ENCODE assay signal across 20 cellular contexts in genomic region chr4:122662701-122663100, GRCh38. TPM values are rescaled to one million over a fixed set of nuclear protein-coding genes. Genes with fewer than 3 reads are reported as not detected.
DNase-seq lines count a peak whose midpoint lies in the region; ATAC-seq, FAIRE-seq and TF ChIP-seq lines count a peak whose summit lies in the region.
"Had no signal": no experiment of that assay in that cellular context is flagged by ENCODE, and none has a peak within 500 bp of the region (broad histone marks: within the 10 kb centered on the region; RNA-seq: fewer than 3 reads in every experiment).

No MANE protein-coding gene starts in this region.

- H3K9me3 Mint-ChIP-seq in activated T-cell treated with anti-CD3 and anti-CD28 coated beads, Interleukin-2, amount 50 U/mL, for 72 hours, result peaks cover 2 to 4% of the 10 kb centered on the region in 2 donors
- no peaks in the 10 kb centered on the region for H3K9me3 Mint-ChIP-seq in activated T-cell treated with anti-CD3 and anti-CD28 coated beads, Interleukin-2, amount 50 U/mL, for 4 hours

- H3K27ac Mint-ChIP-seq in activated T-cell treated with anti-CD3 and anti-CD28 coated beads, Interleukin-2, amount 50 U/mL, for 72 hours, result peak overlapping the region; percentile 22

- peaks cover 4% of the 10 kb centered on the region for H3F3A ChIP-seq in PC-3 (ENCODE audit: low read length, unreplicated experiment)

- peak overlapping the region in 1 of 2 donors; percentile 14 for H3K4me3 Mint-ChIP-seq in activated T-cell treated with anti-CD3 and anti-CD28 coated beads, Interleukin-2, amount 50 U/mL, for 72 hours
- no peak overlapping the region for H3K4me3 Mint-ChIP-seq in activated T-cell treated with anti-CD3 and anti-CD28 coated beads, Interleukin-2, amount 50 U/mL, for 4 hours

- no peaks in the 10 kb centered on the region for H3K9me3 ChIP-seq in HEK293 (ENCODE audit: control insufficient read depth, insufficient read depth, low read depth, low read length)
- H3K9me3 ChIP-seq in K562 (replicated peaks; ENCODE audit: control insufficient read depth, insufficient read depth, low read depth, low read length), result no peaks in the 10 kb centered on the region
- no peaks in the 10 kb centered on the region for H3K9me3 ChIP-seq in psoas muscle
- H3K9me3 ChIP-seq in PC-3 (ENCODE audit: low read length), result no peaks in the 10 kb centered on the region
- H3K9me3 ChIP-seq: Peyer's patch had no signal

- TF ChIP-seq CTCF in HEK293 (tag by site-specific recombination; IDR thresholded peaks at IDR 0.05) (no peak), K562 (IDR thresholded peaks at IDR 0.05 in 2 of 3, conservative IDR thresholded peaks at IDR 0.05 in 1 of 3; ENCODE audit: insufficient read depth in 2 of 3, low read depth in 1 of 3, low read length in 3 of 3) (no peak), psoas muscle (IDR thresholded peaks at IDR 0.05) (no peak), PC-3 (conservative IDR thresholded peaks at IDR 0.05; ENCODE audit: low read depth, low read length) (no peak)

- H2AFZ ChIP-seq in K562 (ENCODE audit: low read depth, low read length), result peak overlapping the region; percentile 51; the same call in 1 of the 2 replicates
- no peak overlapping the region for H2AFZ ChIP-seq in PC-3 (ENCODE audit: low read length)

- ATAC-seq in activated T-cell treated with anti-CD3 and anti-CD28 coated beads, Interleukin-2, amount 50 U/mL, for 72 hours (replicated peaks in 1 of 2), result no peak
- ATAC-seq in activated T-cell treated with anti-CD3 and anti-CD28 coated beads, Interleukin-2, amount 50 U/mL, for 4 hours, result no peak
- ATAC-seq in K562 (peak; percentile 73), psoas muscle (peak; percentile 98 to 100 (median 99)), PC-3 (no peak)
- ATAC-seq: HepG2, Right ventricle myocardium inferior had no signal

- H4K20me1 ChIP-seq in K562 (replicated peaks; ENCODE audit: control insufficient read depth, insufficient read depth, low read length) (no peaks in the 10 kb centered on the region), PC-3 (ENCODE audit: low read length) (no peaks in the 10 kb centered on the region)

- no peaks in the 10 kb centered on the region for H3K36me3 ChIP-seq in HEK293 (ENCODE audit: control insufficient read depth in 2 of 2, insufficient read depth in 1 of 2, low read length in 2 of 2)
- no peaks in the 10 kb centered on the region for H3K36me3 ChIP-seq in K562 (ENCODE audit: control insufficient read depth, insufficient read depth, low read length)
- H3K36me3 ChIP-seq in psoas muscle (ENCODE audit: insufficient read depth in 1 of 2, low read depth in 1 of 2), result no peaks in the 10 kb centered on the region
- H3K36me3 ChIP-seq in PC-3 (ENCODE audit: low read depth, low read length), result no peaks in the 10 kb centered on the region
- H3K36me3 ChIP-seq: Peyer's patch had no signal

- POLR2A ChIA-PET in HEK293 (lab: Yijun Ruan, JAX) (no interaction called here), K562 (lab: Yijun Ruan, JAX) (no interaction called here), PC-3 (lab: Charles Lee; ENCODE audit: unreplicated experiment) (no interaction called here)

- BruUV-seq in K562 (replicated peaks; lab: Mats Ljungman, UMichigan) (no TSS peak), PC-3 (replicated peaks; lab: Mats Ljungman, UMichigan) (no TSS peak)

- DNase-seq in activated T-cell treated with anti-CD3 and anti-CD28 coated beads, Interleukin-2, amount 50 U/mL, for 72 hours, result no peak
- no peak for DNase-seq in activated T-cell treated with anti-CD3 and anti-CD28 coated beads, Interleukin-2, amount 50 U/mL, for 4 hours
- DNase-seq in K562 (ENCODE audit: extremely low read depth in 1 of 4, low spot score in 3 of 4), result peak in 1 of 4 experiments; percentile 23
- peak in 1 of 2 donors; percentile 50 for DNase-seq in psoas muscle
- DNase-seq in activated CD4-positive, CD25-positive, alpha-beta regulatory T cell (lab: John Stamatoyannopoulos, UW), result no peak
- no peak for DNase-seq in PC-3
- DNase-seq: DMS 273 treated with DMSO at 0.1 percent for 48 hours, GDM1, GOT3, NCI-H1092, NCI-H226, NCI-H524 treated with DMSO at 0.1 percent for 48 hours, Peyer's patch had no signal

- H3K27ac ChIP-seq in HEK293 (ENCODE audit: extremely low read depth, low read depth, low read length) (no peak overlapping the region), K562 (ENCODE audit: extremely low read depth, low read depth, low read length) (no peak overlapping the region), psoas muscle (peak overlapping the region; percentile 51), PC-3 (ENCODE audit: low read length) (no peak overlapping the region)
- H3K27ac ChIP-seq: C4-2B, Peyer's patch had no signal

- no peak for TF ChIP-seq EP300 in K562 (IDR thresholded peaks at IDR 0.05; ENCODE audit: low read length)

- no peak overlapping the region for H3K9ac ChIP-seq in K562 (ENCODE audit: insufficient read depth in 1 of 2, low read depth in 2 of 2, low read length in 2 of 2)
- H3K9ac ChIP-seq in PC-3 (ENCODE audit: low read length), result no peak overlapping the region

- TF ChIP-seq POLR2A in K562 (conservative IDR thresholded peaks at IDR 0.05), result no peak

- in situ Hi-C loops in K562 (cut with MboI), result no loop called here

- no peak overlapping the region for H3K4me3 ChIP-seq in HEK293 (ENCODE audit: low read depth, low read length)
- H3K4me3 ChIP-seq in K562, result no peak overlapping the region
- no peak overlapping the region for H3K4me3 ChIP-seq in psoas muscle
- H3K4me3 ChIP-seq in PC-3 (ENCODE audit: low read length), result no peak overlapping the region
- H3K4me3 ChIP-seq: Peyer's patch had no signal

- no peaks in the 10 kb centered on the region for H3K27me3 ChIP-seq in K562 (ENCODE audit: control insufficient read depth in 2 of 2, insufficient read depth in 2 of 2, low read length in 2 of 2)
- H3K27me3 ChIP-seq in psoas muscle (ENCODE audit: insufficient read depth in 3 of 3, low read length in 2 of 3), result no peaks in the 10 kb centered on the region
- H3K27me3 ChIP-seq in PC-3 (ENCODE audit: low read length), result no peaks in the 10 kb centered on the region
- H3K27me3 ChIP-seq: Peyer's patch had no signal

- intact Hi-C loops in K562 (cut with micrococcal nuclease) (loop anchor here (5.0 to 10.0 kb wide), 2 partner anchors 52 to 60 kb away; no protein-coding TSS in a partner anchor), psoas muscle (cut with DNase I) (no loop called here), PC-3 (cut with micrococcal nuclease) (no loop called here)

- H3K27me3 Mint-ChIP-seq in activated T-cell treated with anti-CD3 and anti-CD28 coated beads, Interleukin-2, amount 50 U/mL, for 72 hours (ENCODE audit: low read depth), result no peaks in the 10 kb centered on the region
- peaks cover 2% of the 10 kb centered on the region for H3K27me3 Mint-ChIP-seq in activated T-cell treated with anti-CD3 and anti-CD28 coated beads, Interleukin-2, amount 50 U/mL, for 4 hours (ENCODE audit: low read depth)

- H3K4me2 ChIP-seq in K562 (ENCODE audit: insufficient read depth, low read length) (no peak overlapping the region), PC-3 (ENCODE audit: low read length) (no peak overlapping the region)

- H3K79me2 ChIP-seq in K562 (ENCODE audit: control insufficient read depth, insufficient read depth, low read length) (no peaks in the 10 kb centered on the region), PC-3 (ENCODE audit: low read length) (no peaks in the 10 kb centered on the region)

- no peaks in the 10 kb centered on the region for H3K9me1 ChIP-seq in K562 (ENCODE audit: control insufficient read depth, insufficient read depth, low read length)

- 28% methylated on average over 2 of the region's 2 CpGs for WGBS in K562 (ENCODE audit: insufficient coverage, low coverage, missing lambda C conversion rate)
- WGBS in psoas muscle, 3 donors, result 8 to 21% (median 19%) methylated on average over 2 of the region's 2 CpGs

- no peak for FAIRE-seq in K562 (lab: Jason Lieb, UNC)
- FAIRE-seq: GM12891, GM18507, HepG2 had no signal

- H3K9me2 ChIP-seq in PC-3 (replicated peaks; ENCODE audit: low read length), result no peaks in the 10 kb centered on the region

- H3K36me3 Mint-ChIP-seq in activated T-cell treated with anti-CD3 and anti-CD28 coated beads, Interleukin-2, amount 50 U/mL, for 72 hours (ENCODE audit: insufficient read depth in 2 of 2), result peaks cover 3 to 15% of the 10 kb centered on the region in 2 donors
- H3K36me3 Mint-ChIP-seq in activated T-cell treated with anti-CD3 and anti-CD28 coated beads, Interleukin-2, amount 50 U/mL, for 4 hours (ENCODE audit: insufficient read depth), result no peaks in the 10 kb centered on the region

- H3K4me1 ChIP-seq in HEK293 (ENCODE audit: control insufficient read depth, insufficient read depth, low read length) (no peaks in the 10 kb centered on the region), K562 (replicated peaks in 1 of 2; ENCODE audit: control insufficient read depth in 2 of 2, insufficient read depth in 2 of 2, low read length in 2 of 2) (peaks cover 0 to 18% of the 10 kb centered on the region in 2 experiments; a peak in 3 of 5 replicates), psoas muscle (peaks cover 17% of the 10 kb centered on the region), PC-3 (ENCODE audit: insufficient read depth, low read length) (peaks cover 26% of the 10 kb centered on the region)

- peaks cover 94% of the 10 kb centered on the region for H3K4me1 Mint-ChIP-seq in activated T-cell treated with anti-CD3 and anti-CD28 coated beads, Interleukin-2, amount 50 U/mL, for 72 hours (ENCODE audit: low read depth)
- H3K4me1 Mint-ChIP-seq in activated T-cell treated with anti-CD3 and anti-CD28 coated beads, Interleukin-2, amount 50 U/mL, for 4 hours (ENCODE audit: low read depth), result peaks cover 68% of the 10 kb centered on the region

- TF ChIP-seq RAD21 in K562 (CRISPR knock-in tag; conservative IDR thresholded peaks at IDR 0.05 in 1 of 2, IDR thresholded peaks at IDR 0.05 in 1 of 2), result no peak

- CTCF ChIA-PET in HEK293 (lab: Yijun Ruan, JAX), result no interaction called here
- CTCF ChIA-PET in K562 (lab: Yijun Ruan, JAX; ENCODE audit: low intra/inter-chr PET ratio), result no interaction called here
- CTCF ChIA-PET in PC-3 (lab: Charles Lee), result no interaction called here

RNA-seq across cellular contexts. Expression of gene IL21, which starts 41.8 kb away (rescaled TPM):
- total RNA-seq in activated T-cell treated with anti-CD3 and anti-CD28 coated beads, Interleukin-2, amount 50 U/mL, for 72 hours, result 10 to 100 TPM; 14.2 to 26.0 TPM
- 100 to 1,000 TPM in 1 of 3 donors, 10 to 100 TPM in 2; 35.0 to 109 (median 42.8) TPM for total RNA-seq in activated T-cell treated with anti-CD3 and anti-CD28 coated beads, Interleukin-2, amount 50 U/mL, for 4 hours
- not detected in 2 replicates for total RNA-seq in K562 (2011; cell fraction: chromatin; rRNA removed; ENCODE audit: low replicate concordance)
- not detected in 2 replicates for total RNA-seq in K562 (2011; cell fraction: nucleolus; rRNA removed)
- total RNA-seq in K562 (2011; cell fraction: nucleoplasm; rRNA removed), result not detected in 2 replicates
- total RNA-seq in K562 (2014; rRNA removed), result not detected in 2 replicates
- total RNA-seq in K562 (2014; rRNA removed; fragmentation: Illumina TruSeq; extraction: Trizol), result 0.06 TPM in 1 of 2 replicates, not detected in the other
- total RNA-seq in K562 (2015; rRNA removed; fragmentation: Illumina TruSeq; extraction: Trizol), result not detected in 2 replicates
- 0.18 TPM in 1 of 2 replicates, not detected in the other for total RNA-seq in K562 (2021)
- 0.03 TPM in 1 of 2 replicates, not detected in the other for polyA plus RNA-seq in K562 (2011; rRNA removed)
- polyA plus RNA-seq in K562 (2011; cell fraction: cytosol; rRNA removed), result not detected in 2 replicates
- polyA plus RNA-seq in K562 (2011; cell fraction: nucleus; rRNA removed), result not detected in 2 replicates
- 0.04 TPM in 1 of 2 replicates, not detected in the other for polyA plus RNA-seq in K562 (2012)
- polyA plus RNA-seq in K562 (2014; fragmentation: Illumina TruSeq; extraction: Trizol), result not detected in 2 replicates
- polyA plus RNA-seq in K562 (2014; fragmentation: Nextera tagmentation; extraction: Ambion mirVana), result not detected
- polyA plus RNA-seq in K562 (2014; rRNA removed), result not detected in 2 replicates
- polyA minus RNA-seq in K562 (2011; rRNA and poly(A)+ RNA removed), result not detected in 2 replicates
- not detected in 2 replicates for polyA minus RNA-seq in K562 (2011; cell fraction: cytosol; rRNA and poly(A)+ RNA removed)
- not detected in 2 replicates for polyA minus RNA-seq in K562 (2011; cell fraction: nucleus; rRNA and poly(A)+ RNA removed)
- not detected for total RNA-seq in psoas muscle
- polyA plus RNA-seq in psoas muscle, result under 1 TPM in 1 of 3 donors, not detected in 2; 0.04 TPM
- not detected in 2 replicates for total RNA-seq in PC-3 (2014; rRNA removed)
- total RNA-seq: HepG2, MCF 10A, Peyer's patch, Right ventricle myocardium inferior had no signal
- polyA plus RNA-seq: HepG2 had no signal

Comparison
In these comparisons a context has a peak if more than half of its experiments do, and no peak if none do; other contexts are left out.
1. ATAC-seq: peak in K562 (single experiment) and psoas muscle (4 of 4); none in activated T-cell treated with anti-CD3 and anti-CD28 coated beads, Interleukin-2, amount 50 U/mL, for 72 hours (0 of 2), activated T-cell treated with anti-CD3 and anti-CD28 coated beads, Interleukin-2, amount 50 U/mL, for 4 hours (0 of 2) and PC-3 (single experiment).
2. RNA of gene IL21, which starts 41.8 kb away (total RNA-seq): 35.0 to 109 TPM in activated T-cell treated with anti-CD3 and anti-CD28 coated beads, Interleukin-2, amount 50 U/mL, for 4 hours and 14.2 to 26.0 TPM in activated T-cell treated with anti-CD3 and anti-CD28 coated beads, Interleukin-2, amount 50 U/mL, for 72 hours; 0.06 to 0.18 TPM in K562, not detected in psoas muscle and not detected in PC-3; every median in the first group is over 10 times any median in the second.